ENCODE assay signal across 15 cellular contexts in genomic region chr12:52146822-52147366, GRCh38. TPM values are rescaled to one million over a fixed set of nuclear protein-coding genes. Genes with fewer than 3 reads are reported as not detected.
DNase-seq lines count a peak whose midpoint lies in the region; ATAC-seq and TF ChIP-seq lines count a peak whose summit lies in the region.
"Had no signal": no experiment of that assay in that cellular context is flagged by ENCODE, and none has a peak within 500 bp of the region (broad histone marks: within the 10 kb centered on the region; RNA-seq: fewer than 3 reads in every experiment).

No MANE protein-coding gene starts in this region.

- intact Hi-C loops in CD14-positive monocyte (cut with micrococcal nuclease): no loop called here

- no peaks in the 10 kb centered on the region for H3K9me3 ChIP-seq in HAP-1
- H3K9me3 ChIP-seq: BLaER1 treated with 17β-estradiol and CSF1 and Interleukin-3, amounts not matched to agents 10 nM and 100 nM had no signal

- H3K36me3 Mint-ChIP-seq in CD14-positive monocyte: peaks cover 2 to 3% of the 10 kb centered on the region in 2 donors
- H3K36me3 Mint-ChIP-seq in activated T-helper 17 cell treated with anti-CD3 and anti-CD28 coated beads, Interleukin-2, amount 50 U/mL, for 72 hours (ENCODE audit: low read depth): no peaks in the 10 kb centered on the region
- H3K36me3 Mint-ChIP-seq: activated naive CD8-positive, alpha-beta T cell treated with anti-CD3 and anti-CD28 coated beads, Interleukin-2, amount 10 ng/mL, durations not matched to agents 7 days and 5 days; stimulated activated memory B cell treated with anti-CD40 and anti-IgM and Interleukin-4, amounts not matched to agents 10 μg/mL and 1 μg/mL and 100 μg/mL, for 72 hours had no signal

- no peaks in the 10 kb centered on the region for H3K9me3 Mint-ChIP-seq in CD14-positive monocyte
- no peaks in the 10 kb centered on the region for H3K9me3 Mint-ChIP-seq in activated T-helper 17 cell treated with anti-CD3 and anti-CD28 coated beads, Interleukin-2, amount 50 U/mL, for 72 hours
- H3K9me3 Mint-ChIP-seq: activated naive CD8-positive, alpha-beta T cell treated with anti-CD3 and anti-CD28 coated beads, Interleukin-2, amount 10 ng/mL, durations not matched to agents 7 days and 5 days; nephron progenitor cell; stimulated activated memory B cell treated with anti-CD40 and anti-IgM and Interleukin-4, amounts not matched to agents 10 μg/mL and 1 μg/mL and 100 μg/mL, for 72 hours; T-helper 1 cell treated with Interleukin-12 subunit alpha and Interleukin-12 subunit beta and Interleukin-4 antibody, amounts not matched to agents 30 μg/mL and 1 μg/mL, for 36 hours had no signal

- H3K27me3 ChIP-seq in HAP-1 (ENCODE audit: low read depth): no peaks in the 10 kb centered on the region
- H3K27me3 ChIP-seq: BLaER1 treated with 17β-estradiol and CSF1 and Interleukin-3, amounts not matched to agents 10 nM and 100 nM had no signal

- H3K4me1 Mint-ChIP-seq in CD14-positive monocyte: peaks cover 14% of the 10 kb centered on the region
- H3K4me1 Mint-ChIP-seq in activated T-helper 17 cell treated with anti-CD3 and anti-CD28 coated beads, Interleukin-2, amount 50 U/mL, for 72 hours: peaks cover 7% of the 10 kb centered on the region

- no peak for DNase-seq in CD14-positive monocyte (ENCODE audit: low spot score)
- peak; percentile 64 for DNase-seq in islet precursor cell
- DNase-seq in HAP-1 (ENCODE audit: low spot score in 2 of 2): no peak
- no peak for DNase-seq in mucosa of gallbladder (ENCODE audit: low spot score)
- no peak for DNase-seq in cerebellar nuclear complex (lab: John Stamatoyannopoulos, UW)
- DNase-seq: activated CD8-positive, alpha-beta T cell treated with anti-CD3 and anti-CD28 coated beads, Interleukin-2, amount 10 ng/mL, durations not matched to agents 7 days and 5 days; activated naive CD8-positive, alpha-beta T cell treated with anti-CD3 and anti-CD28 coated beads, Interleukin-2, amount 10 ng/mL, durations not matched to agents 7 days and 5 days; NCI-H1105 treated with DMSO at 0.1 percent for 48 hours; nephron progenitor cell had no signal

- peaks cover 9 to 17% (median 9%) of the 10 kb centered on the region in 3 donors for H3K27me3 Mint-ChIP-seq in CD14-positive monocyte (ENCODE audit: low read depth in 3 of 3)
- no peaks in the 10 kb centered on the region for H3K27me3 Mint-ChIP-seq in activated T-helper 17 cell treated with anti-CD3 and anti-CD28 coated beads, Interleukin-2, amount 50 U/mL, for 72 hours

- ATAC-seq in activated T-helper 17 cell treated with anti-CD3 and anti-CD28 coated beads, Interleukin-2, amount 50 U/mL, for 72 hours (replicated peaks): no peak
- ATAC-seq: activated CD8-positive, alpha-beta T cell treated with anti-CD3 and anti-CD28 coated beads, Interleukin-2, amount 10 ng/mL, durations not matched to agents 7 days and 5 days; stimulated activated memory B cell treated with anti-CD40 and anti-IgM and Interleukin-4, amounts not matched to agents 10 μg/mL and 1 μg/mL and 100 μg/mL, for 72 hours had no signal

- in situ Hi-C loops in HAP-1 (cut with MboI; ENCODE audit: low sequenced_read_pairs): no loop called here

- no peak overlapping the region for H3K4me3 ChIP-seq in skin epidermis
- H3K4me3 ChIP-seq in HAP-1: no peak overlapping the region
- H3K4me3 ChIP-seq: BLaER1 treated with 17β-estradiol and CSF1 and Interleukin-3, amounts not matched to agents 10 nM and 100 nM had no signal

- TF ChIP-seq CTCF in CD14-positive monocyte (IDR thresholded peaks at IDR 0.05): no peak

- peak overlapping the region; percentile 34 for H3K27ac ChIP-seq in angular gyrus (ENCODE audit: low read depth, low read length)
- H3K27ac ChIP-seq in skin epidermis: peak overlapping the region; percentile 83 to 99 (median 97)

- no peaks in the 10 kb centered on the region for H3K36me3 ChIP-seq in HAP-1 (replicated peaks)
- H3K36me3 ChIP-seq: BLaER1 treated with 17β-estradiol and CSF1 and Interleukin-3, amounts not matched to agents 10 nM and 100 nM had no signal

- H3K4me3 Mint-ChIP-seq in CD14-positive monocyte: no peak overlapping the region
- no peak overlapping the region for H3K4me3 Mint-ChIP-seq in activated T-helper 17 cell treated with anti-CD3 and anti-CD28 coated beads, Interleukin-2, amount 50 U/mL, for 72 hours
- H3K4me3 Mint-ChIP-seq: activated CD8-positive, alpha-beta T cell treated with anti-CD3 and anti-CD28 coated beads, Interleukin-2, amount 10 ng/mL, durations not matched to agents 7 days and 5 days; activated naive CD8-positive, alpha-beta T cell treated with anti-CD3 and anti-CD28 coated beads, Interleukin-2, amount 10 ng/mL, durations not matched to agents 7 days and 5 days; nephron progenitor cell; stimulated activated memory B cell treated with anti-CD40 and anti-IgM and Interleukin-4, amounts not matched to agents 10 μg/mL and 1 μg/mL and 100 μg/mL, for 72 hours; T-helper 1 cell treated with Interleukin-12 subunit alpha and Interleukin-12 subunit beta and Interleukin-4 antibody, amounts not matched to agents 30 μg/mL and 1 μg/mL, for 36 hours had no signal

- peak overlapping the region in 6 of 7 donors; percentile 21 to 87 (median 72) for H3K27ac Mint-ChIP-seq in CD14-positive monocyte
- H3K27ac Mint-ChIP-seq in activated T-helper 17 cell treated with anti-CD3 and anti-CD28 coated beads, Interleukin-2, amount 50 U/mL, for 72 hours: no peak overlapping the region
- H3K27ac Mint-ChIP-seq: activated CD8-positive, alpha-beta T cell treated with anti-CD3 and anti-CD28 coated beads, Interleukin-2, amount 10 ng/mL, durations not matched to agents 7 days and 5 days; nephron progenitor cell; stimulated activated memory B cell treated with anti-CD40 and anti-IgM and Interleukin-4, amounts not matched to agents 10 μg/mL and 1 μg/mL and 100 μg/mL, for 72 hours; T-helper 1 cell treated with Interleukin-12 subunit alpha and Interleukin-12 subunit beta and Interleukin-4 antibody, amounts not matched to agents 30 μg/mL and 1 μg/mL, for 36 hours had no signal

- no peaks in the 10 kb centered on the region for H3K4me1 ChIP-seq in HAP-1

RNA-seq across cellular contexts. Expression of gene KRT80, which starts 44.9 kb away (rescaled TPM):
- polyA plus RNA-seq in CD14-positive monocyte: under 1 TPM; 0.18 to 0.52 TPM
- not detected for total RNA-seq in activated T-helper 17 cell treated with anti-CD3 and anti-CD28 coated beads, Interleukin-2, amount 50 U/mL, for 72 hours
- 15.5 TPM for total RNA-seq in mucosa of gallbladder
- total RNA-seq: activated CD8-positive, alpha-beta T cell treated with anti-CD3 and anti-CD28 coated beads, Interleukin-2, amount 10 ng/mL, durations not matched to agents 7 days and 5 days; activated naive CD8-positive, alpha-beta T cell treated with anti-CD3 and anti-CD28 coated beads, Interleukin-2, amount 10 ng/mL, durations not matched to agents 7 days and 5 days had no signal

Comparison
In these comparisons a context has a peak if more than half of its experiments do, and no peak if none do; other contexts are left out.
1. RNA of gene KRT80, which starts 44.9 kb away (total RNA-seq): 15.5 TPM in mucosa of gallbladder (single experiment); not detected in activated T-helper 17 cell treated with anti-CD3 and anti-CD28 coated beads, Interleukin-2, amount 50 U/mL, for 72 hours; every median in the first group is over 10 times any median in the second.